ENCODE assay signal across 15 cellular contexts in genomic region chr18:57981629-57982028, GRCh38.
DNase-seq lines count a peak whose midpoint lies in the region; ATAC-seq, FAIRE-seq and TF ChIP-seq lines count a peak whose summit lies in the region.
"Had no signal": no experiment of that assay in that cellular context is flagged by ENCODE, and none has a peak within 500 bp of the region (broad histone marks: within the 10 kb centered on the region; RNA-seq: fewer than 3 reads in every experiment).

No MANE protein-coding gene starts in this region.

- H3K27ac ChIP-seq in HepG2 (ENCODE audit: extremely low read length, insufficient read depth, low read length) (no peak overlapping the region), right lobe of liver (no peak overlapping the region), VCaP (peak overlapping the region; percentile 50), epithelial cell of prostate (peak overlapping the region; percentile 41), Karpas-422 (ENCODE audit: low read length) (no peak overlapping the region)
- H3K27ac ChIP-seq: BLaER1 treated with 17β-estradiol and CSF1 and Interleukin-3, amounts not matched to agents 10 nM and 100 nM had no signal

- 93% methylated on average over 2 of the region's 2 CpGs for whole genome bisulfite sequencing in HepG2 (ENCODE audit: low lambda C conversion rate)
- WGBS in right lobe of liver (ENCODE audit: insufficient coverage, low coverage, low lambda C conversion rate, missing lambda C conversion rate): 74% methylated on average over 2 of the region's 2 CpGs

- CTCF ChIA-PET in HepG2 (lab: Yijun Ruan, JAX; ENCODE audit: low intra/inter-chr PET ratio, low total read pairs): no interaction called here

- H2AFZ ChIP-seq in HepG2 (ENCODE audit: low read length) (no peak overlapping the region), Karpas-422 (ENCODE audit: low read length) (no peak overlapping the region)

- H3K9me3 ChIP-seq in HepG2 (ENCODE audit: low read length) (no peaks in the 10 kb centered on the region), right lobe of liver (no peaks in the 10 kb centered on the region), Karpas-422 (ENCODE audit: low read length) (no peaks in the 10 kb centered on the region)
- H3K9me3 ChIP-seq: BLaER1 treated with 17β-estradiol and CSF1 and Interleukin-3, amounts not matched to agents 10 nM and 100 nM; HAP-1 had no signal

- no peaks in the 10 kb centered on the region for H3K36me3 ChIP-seq in HepG2 (replicated peaks in 1 of 2; ENCODE audit: control insufficient read depth in 1 of 2, insufficient read depth in 2 of 2, low read length in 2 of 2)
- H3K36me3 ChIP-seq in right lobe of liver: no peaks in the 10 kb centered on the region
- no peaks in the 10 kb centered on the region for H3K36me3 ChIP-seq in Karpas-422 (ENCODE audit: insufficient read depth, low read length)
- H3K36me3 ChIP-seq: BLaER1 treated with 17β-estradiol and CSF1 and Interleukin-3, amounts not matched to agents 10 nM and 100 nM; HAP-1 had no signal

- no peak for TF ChIP-seq CTCF in HepG2 (CRISPR knock-in tag; IDR thresholded peaks at IDR 0.05)
- no peak for TF ChIP-seq CTCF in right lobe of liver (IDR thresholded peaks at IDR 0.05)
- no peak for TF ChIP-seq CTCF in VCaP (conservative IDR thresholded peaks at IDR 0.05)

- in situ Hi-C loops in HepG2 (cut with HindIII; ENCODE audit: extremely low pct_ligation_motif_present, low pct_unique_long_range_greater_than_20kb): no loop called here

- DNase-seq in HepG2 (ENCODE audit: low spot score) (no peak), right lobe of liver (no peak), epithelial cell of prostate (ENCODE audit: low read depth, low spot score) (no peak), mucosa of gallbladder (ENCODE audit: low spot score) (no peak), Karpas-422 (no peak), SK-N-DZ (ENCODE audit: low spot score) (no peak)
- DNase-seq: CD8-positive, alpha-beta T cell; DMS 273 treated with DMSO at 0.1 percent for 48 hours; DND-41; EL had no signal

- H3K9me2 ChIP-seq in Karpas-422 (replicated peaks; ENCODE audit: insufficient read depth, low read length): no peaks in the 10 kb centered on the region

- H3K9ac ChIP-seq in HepG2 (ENCODE audit: insufficient read depth, low read depth, low read length) (no peak overlapping the region), Karpas-422 (ENCODE audit: low read length) (no peak overlapping the region)
- H3K9ac ChIP-seq: BLaER1 treated with 17β-estradiol and CSF1 and Interleukin-3, amounts not matched to agents 10 nM and 100 nM had no signal

- H3K4me1 ChIP-seq in HepG2 (ENCODE audit: insufficient read depth, low read length) (peaks cover 56% of the 10 kb centered on the region), right lobe of liver (peaks cover 0 to 8% (median 4%) of the 10 kb centered on the region in 4 donors), Karpas-422 (ENCODE audit: low read length) (peaks cover 45% of the 10 kb centered on the region)

- no peak for TF ChIP-seq POLR2A in HepG2 (IDR thresholded peaks at IDR 0.05; ENCODE audit: insufficient read depth in 1 of 2, low read depth in 2 of 2, low read length in 2 of 2)
- TF ChIP-seq POLR2A in right lobe of liver (IDR thresholded peaks at IDR 0.05): no peak

- TF ChIP-seq EP300 in HepG2 (IDR thresholded peaks at IDR 0.05; ENCODE audit: low read depth in 2 of 2, low read length in 2 of 2): no peak
- no peak for TF ChIP-seq EP300 in HepG2 (CRISPR knock-in tag; IDR thresholded peaks at IDR 0.05; ENCODE audit: borderline replicate concordance)

- no TSS peak for BruUV-seq in HepG2 (replicated peaks; lab: Mats Ljungman, UMichigan)

- H3K4me2 ChIP-seq in HepG2 (ENCODE audit: low read depth, low read length): no peak overlapping the region
- no peak overlapping the region for H3K4me2 ChIP-seq in Karpas-422 (ENCODE audit: low read depth, low read length, poor library complexity, severe bottlenecking)
- H3K4me2 ChIP-seq: BLaER1 treated with 17β-estradiol and CSF1 and Interleukin-3, amounts not matched to agents 10 nM and 100 nM had no signal

- H3K4me3 ChIP-seq in HepG2 (replicated peaks in 1 of 3; ENCODE audit: insufficient read depth in 1 of 3, low read depth in 2 of 3, low read length in 3 of 3) (no peak overlapping the region), right lobe of liver (no peak overlapping the region), Karpas-422 (ENCODE audit: low read length) (no peak overlapping the region)
- H3K4me3 ChIP-seq: BLaER1 treated with 17β-estradiol and CSF1 and Interleukin-3, amounts not matched to agents 10 nM and 100 nM; HAP-1 had no signal

- POLR2A ChIA-PET in HepG2 (lab: Yijun Ruan, JAX): no interaction called here

- no peaks in the 10 kb centered on the region for H3K27me3 ChIP-seq in HepG2 (ENCODE audit: control insufficient read depth in 1 of 2, insufficient read depth in 2 of 2, low read length in 2 of 2)
- no peaks in the 10 kb centered on the region for H3K27me3 ChIP-seq in right lobe of liver
- no peaks in the 10 kb centered on the region for H3K27me3 ChIP-seq in Karpas-422 (ENCODE audit: low read length)
- H3K27me3 ChIP-seq: BLaER1 treated with 17β-estradiol and CSF1 and Interleukin-3, amounts not matched to agents 10 nM and 100 nM had no signal

- no peak for FAIRE-seq in HepG2 (lab: Jason Lieb, UNC)
- FAIRE-seq: GM12891, GM19239 had no signal

- H4K20me1 ChIP-seq in HepG2 (ENCODE audit: insufficient read depth, low read length) (no peaks in the 10 kb centered on the region), Karpas-422 (ENCODE audit: insufficient read depth, low read depth, low read length) (no peaks in the 10 kb centered on the region)
- H4K20me1 ChIP-seq: BLaER1 treated with 17β-estradiol and CSF1 and Interleukin-3, amounts not matched to agents 10 nM and 100 nM had no signal

- no peak for ATAC-seq in HepG2
- ATAC-seq in right lobe of liver: no peak
- ATAC-seq: CD8-positive, alpha-beta T cell had no signal

- no peaks in the 10 kb centered on the region for H3K79me2 ChIP-seq in HepG2 (ENCODE audit: insufficient read depth, low read length)
- H3K79me2 ChIP-seq in Karpas-422 (ENCODE audit: low read length): no peaks in the 10 kb centered on the region

- no peak for TF ChIP-seq RAD21 in HepG2 (CRISPR knock-in tag; IDR thresholded peaks at IDR 0.05)

- intact Hi-C loops in HepG2 (cut with micrococcal nuclease; ENCODE audit: unreplicated experiment): no loop called here
- intact Hi-C loops in right lobe of liver (cut with DNase I): no loop called here

TF ChIP-seq in HepG2, 621 proteins besides CTCF, POLR2A, EP300 and RAD21:
- TF ChIP-seq ELK4 (CRISPR knock-in tag; IDR thresholded peaks at IDR 0.05; ENCODE audit: borderline replicate concordance) (no peak), ZNF512 (CRISPR knock-in tag; IDR thresholded peaks at IDR 0.05) (peak; percentile 87)
TF ChIP-seq in HepG2: peak in this region for 1.

Comparison
In these comparisons a context has a peak if more than half of its experiments do, and no peak if none do; other contexts are left out.
1. H3K27ac ChIP-seq: peak in VCaP (single experiment) and epithelial cell of prostate (single experiment); none in HepG2 (single experiment), right lobe of liver (0 of 3) and Karpas-422 (single experiment).